9 cellular contexts compared by ENCODE assay signal in genomic region chr16:21611546-21612384, GRCh38. TPM values are rescaled to one million over a fixed set of nuclear protein-coding genes. Genes with fewer than 3 reads are reported as not detected.
DNase-seq lines count a peak whose midpoint lies in the region; ATAC-seq and TF ChIP-seq lines count a peak whose summit lies in the region.
"Had no signal": no experiment of that assay in that cellular context is flagged by ENCODE, and none has a peak within 500 bp of the region (broad histone marks: within the 10 kb centered on the region; RNA-seq: fewer than 3 reads in every experiment).

No MANE protein-coding gene starts in this region.

- ATAC-seq in activated CD4-positive, CD25-positive, alpha-beta regulatory T cell treated with anti-CD3 and anti-CD28 coated beads, Interleukin-2, amount 50 U/mL, for 24 hours: peak; percentile 96
- ATAC-seq in gastroesophageal sphincter (no peak), HG03342 (IDR thresholded peaks at IDR 0.05; ENCODE audit: unreplicated experiment) (no peak)
- ATAC-seq in stimulated activated naive CD8-positive, alpha-beta T cell treated with anti-CD3 and anti-CD28 coated beads, Interleukin-15, amount 100 ng/mL, for 72 hours: peak; percentile 79

- H3K9me3 ChIP-seq in WERI-Rb-1 (ENCODE audit: severe bottlenecking): no peaks in the 10 kb centered on the region
- H3K9me3 ChIP-seq in gastroesophageal sphincter: no peaks in the 10 kb centered on the region

- peaks cover 89% of the 10 kb centered on the region for H3K4me1 Mint-ChIP-seq in stimulated activated naive CD8-positive, alpha-beta T cell treated with anti-CD3 and anti-CD28 coated beads, Interleukin-15, amount 100 ng/mL, for 72 hours

- H3K4me3 ChIP-seq in WERI-Rb-1 (ENCODE audit: low read depth, low read length): peak overlapping the region; percentile 0; the same call in 1 of the 2 replicates
- H3K4me3 ChIP-seq in gastroesophageal sphincter: no peak overlapping the region

- 44 to 48% methylated on average over 6 to 7 of the region's 7 CpGs for WGBS in gastroesophageal sphincter (ENCODE audit: low coverage in 1 of 2), 2 donors

- peaks cover 8 to 76% (median 17%) of the 10 kb centered on the region in 3 donors for H3K4me1 ChIP-seq in gastroesophageal sphincter

- TF ChIP-seq CTCF in WERI-Rb-1 (IDR thresholded peaks at IDR 0.05; ENCODE audit: low read depth, low read length) (no peak), gastroesophageal sphincter (IDR thresholded peaks at IDR 0.05) (no peak)

- TF ChIP-seq POLR2A in gastroesophageal sphincter (IDR thresholded peaks at IDR 0.05): no peak

- no peak for TF ChIP-seq EP300 in gastroesophageal sphincter (IDR thresholded peaks at IDR 0.05)

- no peak for DNase-seq in activated CD4-positive, CD25-positive, alpha-beta regulatory T cell treated with anti-CD3 and anti-CD28 coated beads, Interleukin-2, amount 50 U/mL, for 72 hours
- DNase-seq in WERI-Rb-1: peak; percentile 62
- no peak for DNase-seq in stimulated activated naive CD8-positive, alpha-beta T cell treated with anti-CD3 and anti-CD28 coated beads, Interleukin-15, amount 100 ng/mL, for 72 hours
- DNase-seq in stimulated activated CD4-positive, alpha-beta T cell treated with anti-CD3 and anti-CD28 coated beads, Interleukin-2, amount 100 ng/mL, for 48 hours: no peak
- no peak for DNase-seq in NCI-H2029 treated with DMSO at 0.1 percent for 48 hours (lab: John Stamatoyannopoulos, UW)
- DNase-seq: ACHN had no signal

- no peaks in the 10 kb centered on the region for H3K9me3 Mint-ChIP-seq in stimulated activated naive CD8-positive, alpha-beta T cell treated with anti-CD3 and anti-CD28 coated beads, Interleukin-15, amount 100 ng/mL, for 72 hours

- peak overlapping the region; percentile 53 to 61 for H3K4me3 Mint-ChIP-seq in stimulated activated naive CD8-positive, alpha-beta T cell treated with anti-CD3 and anti-CD28 coated beads, Interleukin-15, amount 100 ng/mL, for 72 hours

- no peaks in the 10 kb centered on the region for H3K27me3 ChIP-seq in WERI-Rb-1 (ENCODE audit: insufficient read depth, low read depth, severe bottlenecking)
- no peaks in the 10 kb centered on the region for H3K27me3 ChIP-seq in gastroesophageal sphincter

- H3K27ac ChIP-seq in WERI-Rb-1 (peak overlapping the region; percentile 52), gastroesophageal sphincter (peak overlapping the region in 3 of 4 donors; percentile 14 to 53 (median 49))

- peak overlapping the region; percentile 69 to 89 for H3K27ac Mint-ChIP-seq in stimulated activated naive CD8-positive, alpha-beta T cell treated with anti-CD3 and anti-CD28 coated beads, Interleukin-15, amount 100 ng/mL, for 72 hours

- no peaks in the 10 kb centered on the region for H3K27me3 Mint-ChIP-seq in stimulated activated naive CD8-positive, alpha-beta T cell treated with anti-CD3 and anti-CD28 coated beads, Interleukin-15, amount 100 ng/mL, for 72 hours

- H3K36me3 ChIP-seq in WERI-Rb-1: peaks cover 6% of the 10 kb centered on the region
- peaks cover 0 to 6% of the 10 kb centered on the region in 2 donors for H3K36me3 ChIP-seq in gastroesophageal sphincter

RNA-seq across cellular contexts. Expression of gene METTL9, which starts 12.4 kb away (rescaled TPM):
- 100 to 1,000 TPM in 3 of 4 donors, 10 to 100 TPM in 1; 97.0 to 118 (median 108) TPM for total RNA-seq in gastroesophageal sphincter

RNA-seq across cellular contexts. Expression of gene IGSF6, which starts 40.6 kb away (rescaled TPM):
- 1 to 10 TPM in 2 of 4 donors, under 1 TPM in 1, not detected in 1; 0.62 to 5.0 (median 1.4) TPM for total RNA-seq in gastroesophageal sphincter

RNA-seq across cellular contexts. Expression of gene OTOA, which starts 52.0 kb away (rescaled TPM):
- total RNA-seq in gastroesophageal sphincter: under 1 TPM in 1 of 4 donors, not detected in 3; 0.54 TPM

Comparison
In these comparisons a context has a peak if more than half of its experiments do, and no peak if none do; other contexts are left out.
1. ATAC-seq: peak in activated CD4-positive, CD25-positive, alpha-beta regulatory T cell treated with anti-CD3 and anti-CD28 coated beads, Interleukin-2, amount 50 U/mL, for 24 hours (2 of 2) and stimulated activated naive CD8-positive, alpha-beta T cell treated with anti-CD3 and anti-CD28 coated beads, Interleukin-15, amount 100 ng/mL, for 72 hours (single experiment); none in gastroesophageal sphincter (single experiment) and HG03342 (single experiment).